ENCODE assay signal across 9 cellular contexts in the genomic region with DNA sequence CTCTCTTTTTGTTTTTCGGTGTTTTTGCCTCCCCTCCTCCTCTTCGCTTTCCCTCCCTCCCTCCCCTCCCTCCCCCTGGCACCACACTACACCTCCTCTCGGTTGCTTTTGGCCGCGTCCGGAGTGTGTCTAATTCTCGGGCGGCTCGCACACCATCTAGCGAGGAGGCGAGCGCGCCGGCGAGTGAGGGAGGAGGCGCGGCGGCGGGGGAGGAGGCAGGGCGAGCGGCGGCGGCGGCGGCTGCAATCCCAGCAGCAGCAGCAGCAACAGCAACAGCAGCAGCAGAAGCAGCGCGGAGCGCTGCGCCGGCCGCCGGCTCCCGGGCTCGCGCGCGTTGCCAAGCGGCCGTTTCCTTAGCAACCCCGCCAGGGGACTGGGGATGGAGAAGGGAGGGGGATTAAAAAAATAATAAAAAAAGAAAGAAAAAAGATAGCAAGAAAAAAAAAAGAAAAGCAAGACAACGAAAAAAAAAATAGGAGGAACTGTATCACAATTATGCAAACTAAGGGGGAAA. TPM values are rescaled to one million over a fixed set of nuclear protein-coding genes. Genes with fewer than 3 reads are reported as not detected.
DNase-seq lines count a peak whose midpoint lies in the region; ATAC-seq, FAIRE-seq and TF ChIP-seq lines count a peak whose summit lies in the region.
"Had no signal": no experiment of that assay in that cellular context is flagged by ENCODE, and none has a peak within 500 bp of the region (broad histone marks: within the 10 kb centered on the region; RNA-seq: fewer than 3 reads in every experiment).

No MANE protein-coding gene starts in this region.

- H3K4me3 ChIP-seq in LNCaP clone FGC (ENCODE audit: low read depth, low read length) (peak overlapping the region; percentile 53), RWPE2 (ENCODE audit: severe bottlenecking) (peak overlapping the region; percentile 51), osteoblast (ENCODE audit: insufficient read depth, low read length) (peak overlapping the region; percentile 92), uterus (peak overlapping the region; percentile 65 to 75)

- H4K20me1 ChIP-seq in osteoblast (ENCODE audit: insufficient read depth, low read length) = no peaks in the 10 kb centered on the region

- peak overlapping the region; percentile 89 for H2AFZ ChIP-seq in osteoblast (ENCODE audit: low read length)

- peak; percentile 52 for TF ChIP-seq CTCF in LNCaP clone FGC (IDR thresholded peaks at IDR 0.05; ENCODE audit: control insufficient read depth, extremely low read depth, insufficient read depth)
- peak; percentile 38 for TF ChIP-seq CTCF in RWPE2 (IDR thresholded peaks at IDR 0.05; ENCODE audit: poor library complexity, severe bottlenecking)
- TF ChIP-seq CTCF in osteoblast (IDR thresholded peaks at IDR 0.05; ENCODE audit: extremely low read depth, low read depth, low read length) = no peak
- peak in 2 of 4 experiments; percentile 38 to 49 for TF ChIP-seq CTCF in uterus (IDR thresholded peaks at IDR 0.05)

- H3K27me3 ChIP-seq in RWPE2 (ENCODE audit: insufficient read depth, poor library complexity, severe bottlenecking) (no peaks in the 10 kb centered on the region), osteoblast (ENCODE audit: insufficient read depth, low read length) (no peaks in the 10 kb centered on the region), uterus (no peaks in the 10 kb centered on the region)

- ATAC-seq in RWPE2 (ENCODE audit: low read depth) = peak; percentile 78

- H3K4me2 ChIP-seq in osteoblast (ENCODE audit: insufficient read depth, low read length) = peak overlapping the region; percentile 100

- H3K27ac ChIP-seq in RWPE2 (ENCODE audit: poor library complexity, severe bottlenecking) (peak overlapping the region; percentile 97), osteoblast (ENCODE audit: low read depth, low read length) (peak overlapping the region; percentile 99), uterus (peak overlapping the region; percentile 84 to 86)

- peaks cover 47% of the 10 kb centered on the region for H3K79me2 ChIP-seq in osteoblast (ENCODE audit: insufficient read depth, low read length)

- DNase-seq in ELR (ENCODE audit: low read depth) = peak; percentile 95
- peak; percentile 49 for DNase-seq in H54 (ENCODE audit: insufficient read length, low spot score)
- DNase-seq in LNCaP clone FGC (ENCODE audit: low read depth) = no peak
- DNase-seq in RWPE2 (ENCODE audit: low spot score) = peak; percentile 79
- peak in 54 of 56 donors; percentile 27 to 90 (median 78) for DNase-seq in amygdala (lab: John Stamatoyannopoulos, UW)
- peak; percentile 90 for DNase-seq in cardiac septum (ENCODE audit: low spot score)
- DNase-seq in osteoblast (ENCODE audit: insufficient read length, low spot score, missing footprints) = peak; percentile 89
- DNase-seq in uterus = peak; percentile 83 to 88

- no peak for FAIRE-seq in H54 (lab: Jason Lieb, UNC)
- FAIRE-seq: islet of Langerhans had no signal

- H3K9me3 ChIP-seq in RWPE2 (ENCODE audit: severe bottlenecking) = no peaks in the 10 kb centered on the region
- no peaks in the 10 kb centered on the region for H3K9me3 ChIP-seq in osteoblast (ENCODE audit: low read depth, low read length)
- no peaks in the 10 kb centered on the region for H3K9me3 ChIP-seq in uterus

- TF ChIP-seq POLR2A in H54 (IDR thresholded peaks at IDR 0.05; ENCODE audit: low read depth, low read length) = no peak
- peak in 1 of 2 donors; percentile 54 for TF ChIP-seq POLR2A in uterus (IDR thresholded peaks at IDR 0.05)

- intact Hi-C loops in cardiac septum (cut with DNase I) = no loop called here
- intact Hi-C loops in uterus (cut with DNase I; ENCODE audit: low total_unique reads) = no loop called here

- peaks cover 9% of the 10 kb centered on the region for H3K4me1 ChIP-seq in RWPE2 (ENCODE audit: insufficient read depth, poor library complexity, severe bottlenecking)
- H3K4me1 ChIP-seq in osteoblast (ENCODE audit: insufficient read depth, low read length) = peaks cover 35% of the 10 kb centered on the region
- H3K4me1 ChIP-seq in uterus = no peaks in the 10 kb centered on the region

- H3K36me3 ChIP-seq in RWPE2 (ENCODE audit: low read depth) = no peaks in the 10 kb centered on the region
- no peaks in the 10 kb centered on the region for H3K36me3 ChIP-seq in osteoblast (ENCODE audit: insufficient read depth, low read length)
- no peaks in the 10 kb centered on the region for H3K36me3 ChIP-seq in uterus

RNA-seq across cellular contexts. Expression of a gene that starts 0.4 kb away (rescaled TPM):
- 5.2 TPM for total RNA-seq in cardiac septum
- total RNA-seq in osteoblast = 18.1 and 22.7 TPM in 2 replicates
- 10 to 100 TPM in 3 of 4 donors, 1 to 10 TPM in 1; 6.7 to 42.9 (median 33.3) TPM for total RNA-seq in uterus
